17 cellular contexts compared by ENCODE assay signal in the genomic region with DNA sequence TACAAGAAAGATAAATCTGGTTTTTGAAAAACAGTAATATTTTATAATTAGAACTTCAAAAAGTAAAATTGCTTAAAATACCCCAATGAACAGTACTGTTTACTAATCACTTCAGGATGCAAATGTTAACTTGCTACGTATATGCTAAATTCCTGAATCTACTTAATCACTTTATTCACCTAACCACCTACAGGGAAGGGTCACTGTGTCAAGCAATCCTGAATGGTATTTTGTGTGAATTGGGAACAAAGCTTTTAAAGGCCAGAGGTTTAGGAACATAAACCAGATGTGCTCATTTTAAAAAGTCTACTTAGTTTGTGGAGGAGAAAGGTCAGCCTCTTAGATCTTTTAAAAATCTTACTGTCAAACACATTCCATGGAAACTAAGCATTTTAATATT.
"Had no signal": no experiment of that assay in that cellular context is flagged by ENCODE, and none has a peak within 500 bp of the region (broad histone marks: within the 10 kb centered on the region; RNA-seq: fewer than 3 reads in every experiment).

No MANE protein-coding gene starts in this region.

- H3K27me3 Mint-ChIP-seq: activated CD4-positive, alpha-beta memory T cell treated with anti-CD3 and anti-CD28 coated beads for 36 hours; activated naive CD8-positive, alpha-beta T cell treated with anti-CD3 and anti-CD28 coated beads, Interleukin-2, amount 10 ng/mL, durations not matched to agents 7 days and 5 days; dendritic cell treated with granulocyte-macrophage colony-stimulating factor and Interleukin-4, amounts not matched to agents 40 ng/mL and 50 ng/mL, for 4 days; stimulated activated memory B cell treated with anti-CD40 and anti-IgM and Interleukin-4, amounts not matched to agents 10 μg/mL and 1 μg/mL and 100 μg/mL, for 72 hours had no signal

- H3K4me3 Mint-ChIP-seq: activated CD4-positive, alpha-beta memory T cell treated with anti-CD3 and anti-CD28 coated beads for 36 hours; activated naive CD8-positive, alpha-beta T cell treated with anti-CD3 and anti-CD28 coated beads, Interleukin-2, amount 10 ng/mL, durations not matched to agents 7 days and 5 days; activated T-cell treated with anti-CD3 and anti-CD28 coated beads, Interleukin-2, amount 50 U/mL, for 72 hours; dendritic cell treated with granulocyte-macrophage colony-stimulating factor and Interleukin-4, amounts not matched to agents 40 ng/mL and 50 ng/mL, for 4 days; stimulated activated memory B cell treated with anti-CD40 and anti-IgM and Interleukin-4, amounts not matched to agents 10 μg/mL and 1 μg/mL and 100 μg/mL, for 72 hours had no signal

- H3K27ac Mint-ChIP-seq: activated CD4-positive, alpha-beta memory T cell treated with anti-CD3 and anti-CD28 coated beads for 36 hours; activated naive CD8-positive, alpha-beta T cell treated with anti-CD3 and anti-CD28 coated beads, Interleukin-2, amount 10 ng/mL, durations not matched to agents 7 days and 5 days; activated T-cell treated with anti-CD3 and anti-CD28 coated beads, Interleukin-2, amount 50 U/mL, for 72 hours; dendritic cell treated with granulocyte-macrophage colony-stimulating factor and Interleukin-4, amounts not matched to agents 40 ng/mL and 50 ng/mL, for 4 days; stimulated activated memory B cell treated with anti-CD40 and anti-IgM and Interleukin-4, amounts not matched to agents 10 μg/mL and 1 μg/mL and 100 μg/mL, for 72 hours had no signal

- H3K36me3 ChIP-seq: esophagus muscularis mucosa, left ventricle myocardium inferior, right atrium auricular region, tibial artery had no signal

- DNase-seq: activated CD4-positive, alpha-beta memory T cell treated with anti-CD3 and anti-CD28 coated beads for 36 hours; activated CD4-positive, alpha-beta T cell treated with anti-CD3 and anti-CD28 coated beads for 1 hour; activated gamma-delta T cell treated with Interleukin-2 at 50 U/mL for 16 hours; activated naive CD8-positive, alpha-beta T cell treated with anti-CD3 and anti-CD28 coated beads, Interleukin-2, amount 10 ng/mL, durations not matched to agents 7 days and 5 days; activated T-cell treated with anti-CD3 and anti-CD28 coated beads, Interleukin-2, amount 50 U/mL, for 72 hours; anterior cingulate cortex; cerebellar nuclear complex; islet precursor cell; left ventricle myocardium inferior; posterior cingulate gyrus; stimulated activated CD4-positive, alpha-beta T cell treated with anti-CD3 and anti-CD28 coated beads, Interleukin-1b, Interleukin-23, amount 100 ng/mL, for 48 hours; tibial artery had no signal

- H3K9me3 ChIP-seq: esophagus muscularis mucosa, left ventricle myocardium inferior, right atrium auricular region, tibial artery had no signal

- H3K36me3 Mint-ChIP-seq: activated CD4-positive, alpha-beta memory T cell treated with anti-CD3 and anti-CD28 coated beads for 36 hours; activated naive CD8-positive, alpha-beta T cell treated with anti-CD3 and anti-CD28 coated beads, Interleukin-2, amount 10 ng/mL, durations not matched to agents 7 days and 5 days had no signal

- H3K27ac ChIP-seq: esophagus muscularis mucosa, left ventricle myocardium inferior, right atrium auricular region, tibial artery had no signal

- H3K4me1 Mint-ChIP-seq: activated naive CD8-positive, alpha-beta T cell treated with anti-CD3 and anti-CD28 coated beads, Interleukin-2, amount 10 ng/mL, durations not matched to agents 7 days and 5 days had no signal

- H3K4me2 ChIP-seq: smooth muscle cell had no signal

- ATAC-seq: activated T-cell treated with anti-CD3 and anti-CD28 coated beads, Interleukin-2, amount 50 U/mL, for 72 hours; stimulated activated memory B cell treated with anti-CD40 and anti-IgM and Interleukin-4, amounts not matched to agents 10 μg/mL and 1 μg/mL and 100 μg/mL, for 72 hours had no signal

- H3K27me3 ChIP-seq: esophagus muscularis mucosa, right atrium auricular region, tibial artery had no signal

- H3K4me1 ChIP-seq: left ventricle myocardium inferior, right atrium auricular region, tibial artery had no signal

- H3K4me3 ChIP-seq: esophagus muscularis mucosa, left ventricle myocardium inferior, right atrium auricular region, smooth muscle cell, tibial artery had no signal
